27 cellular contexts compared by ENCODE assay signal in genomic region chrX:76434103-76434741, GRCh38.
"Had no signal": no experiment of that assay in that cellular context is flagged by ENCODE, and none has a peak within 500 bp of the region (broad histone marks: within the 10 kb centered on the region; RNA-seq: fewer than 3 reads in every experiment).

No MANE protein-coding gene starts in this region.

- H3K4me1 ChIP-seq: gastrocnemius medialis, testis had no signal

- H3K36me3 ChIP-seq: cardiac muscle cell, gastrocnemius medialis, spleen had no signal

- H3K27me3 ChIP-seq: gastrocnemius medialis, spleen, testis had no signal

- H3K27me3 Mint-ChIP-seq: brain; effector memory CD8-positive, alpha-beta T cell; naive thymus-derived CD4-positive, alpha-beta T cell had no signal

- ATAC-seq: effector memory CD8-positive, alpha-beta T cell; gastrocnemius medialis; left colon; naive thymus-derived CD4-positive, alpha-beta T cell; right cardiac atrium; SK-N-SH treated with all-trans-retinoic acid at 6 μM for 48 hours had no signal

- H3K9ac ChIP-seq: parathyroid adenoma had no signal

- H3K27ac Mint-ChIP-seq: activated T-helper 1 cell treated with anti-CD3 and anti-CD28 coated beads, Interleukin-12 subunit alpha, Interleukin-12 subunit beta, Interleukin-2, Interleukin-4 antibody, amounts not matched to agents 30 ng/mL and 10 ng/mL and 1 ng/mL, durations not matched to agents 14 hours and 24 hours and 36 hours; brain had no signal

- H3K4me3 Mint-ChIP-seq: activated T-helper 1 cell treated with anti-CD3 and anti-CD28 coated beads, Interleukin-12 subunit alpha, Interleukin-12 subunit beta, Interleukin-2, Interleukin-4 antibody, amounts not matched to agents 30 ng/mL and 10 ng/mL and 1 ng/mL, durations not matched to agents 14 hours and 24 hours and 36 hours; brain; effector memory CD8-positive, alpha-beta T cell; immature natural killer cell; naive thymus-derived CD4-positive, alpha-beta T cell had no signal

- H3K4me3 ChIP-seq: cardiac muscle cell, gastrocnemius medialis, spleen, testis had no signal

- H3K9me3 Mint-ChIP-seq: activated T-helper 1 cell treated with anti-CD3 and anti-CD28 coated beads, Interleukin-12 subunit alpha, Interleukin-12 subunit beta, Interleukin-2, Interleukin-4 antibody, amounts not matched to agents 30 ng/mL and 10 ng/mL and 1 ng/mL, durations not matched to agents 14 hours and 24 hours and 36 hours; brain; effector memory CD8-positive, alpha-beta T cell; immature natural killer cell had no signal

- H2AFZ ChIP-seq: parathyroid adenoma had no signal

- DNase-seq: activated CD4-positive, alpha-beta T cell treated with anti-CD3 and anti-CD28 coated beads, Interleukin-2, amount 50 U/mL, for 4 hours; activated gamma-delta T cell; activated naive CD4-positive, alpha-beta T cell treated with anti-CD3 and anti-CD28 coated beads, Interleukin-2, amount 50 U/mL, for 16 hours; activated T-cell treated with anti-CD3 and anti-CD28 coated beads for 4 hours; anterior cingulate cortex; cortex of kidney; effector memory CD8-positive, alpha-beta T cell; erythroblast; gastrocnemius medialis; head of caudate nucleus; hippocampal formation; immature natural killer cell; kidney; left colon; midbrain; naive thymus-derived CD4-positive, alpha-beta T cell; nucleus accumbens; right cardiac atrium; spleen; stimulated activated naive CD4-positive, alpha-beta T cell treated with Interleukin-2 at 50 U/mL for 16 hours; testis; trophoblast cell had no signal

- H3K27ac ChIP-seq: cardiac muscle cell, gastrocnemius medialis, parathyroid adenoma, spleen, testis had no signal

- H3K9me3 ChIP-seq: gastrocnemius medialis, spleen, testis had no signal

- H3K36me3 Mint-ChIP-seq: immature natural killer cell had no signal
